In genomic region chr13:43787518-43787891, GRCh38 we compare ENCODE assay signal across 8 cellular contexts.
DNase-seq lines count a peak whose midpoint lies in the region; ATAC-seq and TF ChIP-seq lines count a peak whose summit lies in the region.

No MANE protein-coding gene starts in this region.

- H3K9me3 ChIP-seq in muscle layer of duodenum (ENCODE audit: control insufficient read depth in 1 of 2, low read length in 2 of 2): no peaks in the 10 kb centered on the region

- CTCF ChIA-PET in AG04449 (lab: Yijun Ruan, JAX): interaction anchor here (1.0 to 2.4 kb wide), 3 partner anchors 17 to 196 kb away, joined by 4 to 6 read pairs (median 4); no protein-coding TSS in a partner anchor

- H3K27me3 ChIP-seq in HL-60 (ENCODE audit: insufficient read depth, poor library complexity, severe bottlenecking): peaks cover 61% of the 10 kb centered on the region
- no peaks in the 10 kb centered on the region for H3K27me3 ChIP-seq in muscle layer of duodenum (ENCODE audit: low read depth, low read length)

- H3K4me1 ChIP-seq in muscle layer of duodenum (ENCODE audit: control insufficient read depth in 1 of 2, insufficient read depth in 2 of 2, low read length in 2 of 2): peaks cover 0 to 31% of the 10 kb centered on the region in 2 donors

- POLR2A ChIA-PET in AG04449 (lab: Yijun Ruan, JAX): no interaction called here

- ATAC-seq in activated CD4-positive, CD25-positive, alpha-beta regulatory T cell treated with anti-CD3 and anti-CD28 coated beads, Interleukin-2, amount 50 U/mL, for 24 hours: no peak
- no peak for ATAC-seq in HG03135 (IDR thresholded peaks at IDR 0.05; ENCODE audit: unreplicated experiment)

- H3K27ac ChIP-seq in HL-60 (replicated peaks) (no peak overlapping the region), muscle layer of duodenum (ENCODE audit: low read length) (peak overlapping the region; percentile 28)

- TF ChIP-seq CTCF in AG04449 (IDR thresholded peaks at IDR 0.05; ENCODE audit: insufficient read depth, low read length, missing control alignments) (no peak), HL-60 (IDR thresholded peaks at IDR 0.05; ENCODE audit: insufficient read depth, low read length) (no peak), cardiac fibroblast (IDR thresholded peaks at IDR 0.05; ENCODE audit: low read depth, low read length) (no peak)

- H3K4me3 ChIP-seq in AG04449 (ENCODE audit: low read depth, low read length) (peak overlapping the region; percentile 72), HL-60 (replicated peaks; ENCODE audit: insufficient read depth, low read length) (peak overlapping the region; percentile 50), cardiac fibroblast (replicated peaks in 1 of 2; ENCODE audit: low read depth in 2 of 2, low read length in 2 of 2) (peak overlapping the region; percentile 67 to 70), muscle layer of duodenum (ENCODE audit: low read depth in 1 of 2, low read length in 2 of 2) (peak overlapping the region; percentile 54 to 80)

- H3K36me3 ChIP-seq in muscle layer of duodenum (ENCODE audit: control insufficient read depth in 1 of 2, insufficient read depth in 2 of 2, low read length in 2 of 2): no peaks in the 10 kb centered on the region

- DNase-seq in AG04449 (ENCODE audit: low read depth, low spot score) (no peak), HL-60 (ENCODE audit: low read depth in 1 of 2, low spot score in 1 of 2) (no peak), cardiac fibroblast (ENCODE audit: low read depth in 2 of 2) (peak in 1 of 2 donors; percentile 21), SIG-M5 treated with dmso at 0.1 percent for 504 hours (lab: John Stamatoyannopoulos, UW; ENCODE audit: unreplicated experiment) (no peak), hippocampal formation (lab: John Stamatoyannopoulos, UW) (no peak)
